ENCODE assay signal across 22 cellular contexts in the genomic region with DNA sequence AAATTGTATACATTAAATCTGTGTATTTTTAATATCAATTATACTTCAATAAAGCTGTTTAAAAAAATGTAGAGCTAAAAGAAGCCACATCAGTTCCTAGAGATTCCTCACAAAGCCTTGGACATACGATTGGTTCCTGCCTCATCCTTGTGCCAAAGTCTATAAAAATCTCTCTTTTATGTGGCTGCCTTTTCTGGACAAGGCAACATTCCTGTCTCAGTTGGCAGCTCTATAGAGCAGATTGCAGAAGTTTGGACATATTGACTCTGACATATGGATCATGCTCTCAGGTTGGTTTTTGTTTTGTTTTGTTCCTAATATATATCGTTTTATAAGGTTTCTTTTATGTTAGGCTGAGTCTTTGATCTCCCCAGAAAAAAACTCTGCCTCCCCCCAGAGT.
"Had no signal": no experiment of that assay in that cellular context is flagged by ENCODE, and none has a peak within 500 bp of the region (broad histone marks: within the 10 kb centered on the region; RNA-seq: fewer than 3 reads in every experiment).

No MANE protein-coding gene starts in this region.

- DNase-seq: IMR-90, Karpas-422, KG1, MV-4-11, NCI-H1048, NCI-H1105, NCI-H1417, NCI-H1436 treated with DMSO at 0.1 percent for 48 hours, NCI-H187 treated with DMSO at 0.1 percent for 48 hours, NCI-H2029 treated with DMSO at 0.1 percent for 48 hours, NCI-H2171 treated with DMSO at 0.1 percent for 48 hours, NCI-H345, NCI-H510A, NCI-H524 treated with DMSO at 0.1 percent for 48 hours, NCI-H69, NCI-H774, SHP77, SK-N-SH, SW 1271, T-helper 1 cell had no signal

- ATAC-seq: HepG2 had no signal

- H3K9me3 ChIP-seq: SK-N-SH had no signal

- H3K27ac ChIP-seq: RWPE1 had no signal
